ENCODE assay signal across 1 cellular context in genomic region chr5:96714450-96714849, GRCh38.
TF ChIP-seq lines count a peak whose summit lies in the region.

No MANE protein-coding gene starts in this region.

TF ChIP-seq in HepG2, 621 proteins besides CTCF, POLR2A, EP300 and RAD21:
- TF ChIP-seq, protein P1, sequence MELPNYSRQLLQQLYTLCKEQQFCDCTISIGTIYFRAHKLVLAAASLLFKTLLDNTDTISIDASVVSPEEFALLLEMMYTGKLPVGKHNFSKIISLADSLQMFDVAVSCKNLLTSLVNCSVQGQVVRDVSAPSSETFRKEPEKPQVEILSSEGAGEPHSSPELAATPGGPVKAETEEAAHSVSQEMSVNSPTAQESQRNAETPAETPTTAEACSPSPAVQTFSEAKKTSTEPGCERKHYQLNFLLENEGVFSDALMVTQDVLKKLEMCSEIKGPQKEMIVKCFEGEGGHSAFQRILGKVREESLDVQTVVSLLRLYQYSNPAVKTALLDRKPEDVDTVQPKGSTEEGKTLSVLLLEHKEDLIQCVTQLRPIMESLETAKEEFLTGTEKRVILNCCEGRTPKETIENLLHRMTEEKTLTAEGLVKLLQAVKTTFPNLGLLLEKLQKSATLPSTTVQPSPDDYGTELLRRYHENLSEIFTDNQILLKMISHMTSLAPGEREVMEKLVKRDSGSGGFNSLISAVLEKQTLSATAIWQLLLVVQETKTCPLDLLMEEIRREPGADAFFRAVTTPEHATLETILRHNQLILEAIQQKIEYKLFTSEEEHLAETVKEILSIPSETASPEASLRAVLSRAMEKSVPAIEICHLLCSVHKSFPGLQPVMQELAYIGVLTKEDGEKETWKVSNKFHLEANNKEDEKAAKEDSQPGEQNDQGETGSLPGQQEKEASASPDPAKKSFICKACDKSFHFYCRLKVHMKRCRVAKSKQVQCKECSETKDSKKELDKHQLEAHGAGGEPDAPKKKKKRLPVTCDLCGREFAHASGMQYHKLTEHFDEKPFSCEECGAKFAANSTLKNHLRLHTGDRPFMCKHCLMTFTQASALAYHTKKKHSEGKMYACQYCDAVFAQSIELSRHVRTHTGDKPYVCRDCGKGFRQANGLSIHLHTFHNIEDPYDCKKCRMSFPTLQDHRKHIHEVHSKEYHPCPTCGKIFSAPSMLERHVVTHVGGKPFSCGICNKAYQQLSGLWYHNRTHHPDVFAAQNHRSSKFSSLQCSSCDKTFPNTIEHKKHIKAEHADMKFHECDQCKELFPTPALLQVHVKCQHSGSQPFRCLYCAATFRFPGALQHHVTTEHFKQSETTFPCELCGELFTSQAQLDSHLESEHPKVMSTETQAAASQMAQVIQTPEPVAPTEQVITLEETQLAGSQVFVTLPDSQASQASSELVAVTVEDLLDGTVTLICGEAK (IDR thresholded peaks at IDR 0.05): no peak
- TF ChIP-seq, protein P1 (CRISPR knock-in tag; IDR thresholded peaks at IDR 0.05): no peak
- TF ChIP-seq ZNF75D (CRISPR knock-in tag; IDR thresholded peaks at IDR 0.05; ENCODE audit: borderline replicate concordance): no peak
- TF ChIP-seq RNF219 (CRISPR knock-in tag; IDR thresholded peaks at IDR 0.05): no peak
- TF ChIP-seq ZFP36L1 (CRISPR knock-in tag; IDR thresholded peaks at IDR 0.05): no peak
- no peak for TF ChIP-seq ZNF484 (CRISPR knock-in tag; IDR thresholded peaks at IDR 0.05; ENCODE audit: borderline replicate concordance, low read depth)
- no peak for TF ChIP-seq ZBTB42 (CRISPR knock-in tag; IDR thresholded peaks at IDR 0.05)
